ENCODE assay signal across 16 cellular contexts in genomic region chr1:92356956-92357355, GRCh38. TPM values are rescaled to one million over a fixed set of nuclear protein-coding genes. Genes with fewer than 3 reads are reported as not detected.
DNase-seq lines count a peak whose midpoint lies in the region; ATAC-seq and TF ChIP-seq lines count a peak whose summit lies in the region.
"Had no signal": no experiment of that assay in that cellular context is flagged by ENCODE, and none has a peak within 500 bp of the region (broad histone marks: within the 10 kb centered on the region; RNA-seq: fewer than 3 reads in every experiment).

No MANE protein-coding gene starts in this region.

- H3K27ac ChIP-seq in foreskin keratinocyte = no peak overlapping the region
- H3K27ac ChIP-seq: RWPE1 had no signal

- no peak overlapping the region for H3K9ac ChIP-seq in adipocyte (ENCODE audit: low read length)

- no peaks in the 10 kb centered on the region for H3K27me3 ChIP-seq in adipocyte (replicated peaks; ENCODE audit: control insufficient read depth, insufficient read depth, low read length)
- no peaks in the 10 kb centered on the region for H3K27me3 ChIP-seq in foreskin keratinocyte

- ATAC-seq in foreskin keratinocyte (no peak), HG03439 (IDR thresholded peaks at IDR 0.05; ENCODE audit: unreplicated experiment) (no peak), HG03139 (IDR thresholded peaks at IDR 0.05; ENCODE audit: unreplicated experiment) (no peak)
- ATAC-seq: left lobe of liver had no signal

- peak; percentile 58 for DNase-seq in AG09319 (ENCODE audit: extremely low read depth, low read depth)
- DNase-seq in HFF-Myc (ENCODE audit: extremely low read depth, low read depth) = peak; percentile 7
- DNase-seq in adipocyte (ENCODE audit: low read depth) = peak; percentile 82
- peak; percentile 21 to 54 for DNase-seq in foreskin keratinocyte
- no peak for DNase-seq in activated CD8-positive, alpha-beta memory T cell treated with anti-CD3 and anti-CD28 coated beads, Interleukin-2, amount 50 U/mL, for 4 hours
- DNase-seq in NCI-H128 (lab: John Stamatoyannopoulos, UW; ENCODE audit: unreplicated experiment) = no peak
- DNase-seq: activated CD4-positive, alpha-beta T cell treated with anti-CD3 and anti-CD28 coated beads, Interleukin-2, amount 10 ng/mL, durations not matched to agents 24 days and 14 days; CD4-positive, CD25-positive, alpha-beta regulatory T cell; effector memory CD4-positive, alpha-beta T cell; H9; NCI-H1105 treated with DMSO at 0.1 percent for 48 hours; NCI-H510A treated with DMSO at 0.1 percent for 48 hours had no signal

- TF ChIP-seq CTCF in AG09319 (IDR thresholded peaks at IDR 0.05; ENCODE audit: low read depth, low read length) (no peak), HFF-Myc (IDR thresholded peaks at IDR 0.05; ENCODE audit: low read depth, low read length, missing control alignments) (no peak), foreskin keratinocyte (conservative IDR thresholded peaks at IDR 0.05) (no peak)

- H3K4me1 ChIP-seq in adipocyte (ENCODE audit: control insufficient read depth, insufficient read depth, low read length) (peaks cover 13% of the 10 kb centered on the region), foreskin keratinocyte (no peaks in the 10 kb centered on the region)

- H3K4me3 ChIP-seq in HFF-Myc (replicated peaks; ENCODE audit: low read depth, low read length) = no peak overlapping the region
- no peak overlapping the region for H3K4me3 ChIP-seq in adipocyte (ENCODE audit: low read length)

- H3K36me3 ChIP-seq in adipocyte (ENCODE audit: control insufficient read depth, insufficient read depth, low read length, severe bottlenecking) = peaks cover 51% of the 10 kb centered on the region

- peaks cover 4% of the 10 kb centered on the region for H3K9me3 ChIP-seq in adipocyte (ENCODE audit: control insufficient read depth, low read length)

RNA-seq across cellular contexts. Expression of gene RPAP2, which starts 58.1 kb away (rescaled TPM):
- total RNA-seq in foreskin keratinocyte = 21.4 and 22.1 TPM in 2 replicates
- 12.4 and 14.6 TPM in 2 replicates for polyA plus RNA-seq in foreskin keratinocyte

RNA-seq across cellular contexts. Expression of gene GLMN, which starts 58.2 kb away (rescaled TPM):
- total RNA-seq in foreskin keratinocyte = 11.8 and 12.2 TPM in 2 replicates
- 8.2 and 10.4 TPM in 2 replicates for polyA plus RNA-seq in foreskin keratinocyte

Comparison
In these comparisons a context has a peak if more than half of its experiments do, and no peak if none do; other contexts are left out.
1. DNase-seq: peak in AG09319 (single experiment), HFF-Myc (single experiment), adipocyte (single experiment) and foreskin keratinocyte (2 of 2); none in activated CD8-positive, alpha-beta memory T cell treated with anti-CD3 and anti-CD28 coated beads, Interleukin-2, amount 50 U/mL, for 4 hours (single experiment) and NCI-H128 (single experiment).